Comparison of ENCODE assay signal across 9 cellular contexts in the genomic region with DNA sequence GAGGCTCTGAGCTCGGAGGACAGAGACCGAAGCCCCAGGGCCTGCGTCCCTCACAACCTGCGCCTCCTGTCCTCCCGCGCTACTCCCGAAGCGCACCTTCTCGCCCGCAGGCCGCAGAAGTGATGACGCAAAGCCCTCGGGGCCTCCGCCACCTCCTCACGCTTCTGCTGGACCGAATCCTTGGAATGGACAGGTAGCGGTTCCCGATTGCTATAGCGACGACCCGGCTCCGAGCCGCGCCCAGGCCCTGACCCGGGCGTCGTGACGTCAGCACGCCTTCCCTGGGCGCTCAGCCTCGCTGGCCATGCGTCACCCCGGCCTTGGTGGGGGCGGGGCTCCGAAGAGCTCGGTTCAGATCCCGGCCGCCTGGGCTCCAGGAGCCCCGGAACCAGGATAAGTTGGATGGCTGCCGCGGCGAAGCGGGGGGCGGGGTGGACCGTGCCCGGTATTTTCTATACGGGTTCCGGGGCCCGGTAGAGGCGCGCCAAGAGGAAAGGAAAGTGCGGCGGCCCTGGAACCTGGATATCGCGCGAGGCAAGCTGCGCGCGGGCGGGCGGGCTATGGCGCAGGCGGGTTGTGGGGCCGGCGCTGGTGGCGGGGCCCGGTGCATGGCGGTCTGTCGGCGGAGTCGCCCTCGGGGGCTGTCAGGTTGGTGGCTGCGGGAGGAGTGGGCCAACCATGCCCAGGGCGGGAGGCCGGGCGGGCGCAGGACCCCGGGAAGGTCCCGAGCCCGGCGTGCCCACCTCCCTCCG. TPM values are rescaled to one million over a fixed set of nuclear protein-coding genes. Genes with fewer than 3 reads are reported as not detected.
DNase-seq lines count a peak whose midpoint lies in the region; ATAC-seq, FAIRE-seq and TF ChIP-seq lines count a peak whose summit lies in the region.
"Had no signal": no experiment of that assay in that cellular context is flagged by ENCODE, and none has a peak within 500 bp of the region (broad histone marks: within the 10 kb centered on the region; RNA-seq: fewer than 3 reads in every experiment).

TSS of gene ZNF76 (plus strand) at position 542 of the 752 bp plus-strand sequence. CDS start 21,417 bp downstream, outside the sequence.

- intact Hi-C loops in kidney (cut with DNase I): no loop called here

- FAIRE-seq in kidney (lab: Jason Lieb, UNC): peak; percentile 21
- FAIRE-seq: colon had no signal

- peaks cover 5 to 12% of the 10 kb centered on the region in 2 donors for H3K4me1 ChIP-seq in kidney (ENCODE audit: control insufficient read depth in 1 of 2, insufficient read depth in 1 of 2, low read depth in 1 of 2, low read length in 2 of 2)

- H3K27ac ChIP-seq in kidney (ENCODE audit: low read depth in 2 of 2, low read length in 2 of 2): peak within 1 kb of the TSS; percentile 96

- ATAC-seq in GM19035 (IDR thresholded peaks at IDR 0.05; ENCODE audit: unreplicated experiment) (peak; percentile 89), HG03378 (IDR thresholded peaks at IDR 0.05; ENCODE audit: unreplicated experiment) (peak; percentile 59)

- no peaks in the 10 kb centered on the region for H3K36me3 ChIP-seq in kidney (ENCODE audit: control insufficient read depth in 1 of 2, insufficient read depth in 2 of 2, low read length in 2 of 2)

- peak within 1 kb of the TSS; percentile 86 to 95 for H3K9ac ChIP-seq in kidney (ENCODE audit: low read length in 2 of 2)

- H3K9me3 ChIP-seq in kidney (ENCODE audit: control insufficient read depth in 1 of 2, low read length in 2 of 2): no peaks in the 10 kb centered on the region

- DNase-seq in AG09319 (ENCODE audit: extremely low read depth, low read depth) (peak; percentile 92), NCI-H460 (ENCODE audit: extremely low read depth, low read depth) (peak; percentile 93), cerebellar nuclear complex (lab: John Stamatoyannopoulos, UW) (peak; percentile 79 to 89), kidney (peak; percentile 99)
- peak; percentile 90 for DNase-seq in activated CD4-positive, CD25-positive, alpha-beta regulatory T cell treated with anti-CD3 and anti-CD28 coated beads, Interleukin-2, amount 50 U/mL, for 72 hours
- peak; percentile 97 for DNase-seq in stimulated activated CD4-positive, alpha-beta T cell treated with anti-CD3 and anti-CD28 coated beads, Interleukin-15, amount 100 ng/mL, for 24 hours

- H3K4me3 ChIP-seq in kidney (ENCODE audit: low read length in 2 of 2): peak within 1 kb of the TSS; percentile 88 to 96

- TF ChIP-seq CTCF in AG09319 (IDR thresholded peaks at IDR 0.05; ENCODE audit: low read depth, low read length): no peak
- TF ChIP-seq CTCF in kidney (IDR thresholded peaks at IDR 0.05; ENCODE audit: borderline replicate concordance, extremely low read depth, insufficient read depth): peak; percentile 64

RNA-seq across cellular contexts. Expression of gene ZNF76, which starts in this region (rescaled TPM):
- 7.2 and 7.9 TPM in 2 replicates for total RNA-seq in NCI-H460 (2014; rRNA removed; shearing (Covaris generic))
- polyA plus RNA-seq in NCI-H460 (2014; cell fraction: nucleus; rRNA removed): 29.4 and 36.2 TPM in 2 replicates
- total RNA-seq in kidney: 49.2 TPM
- polyA plus RNA-seq in kidney (ENCODE audit: insufficient read depth, low read depth, low replicate concordance): 29.1 TPM

Comparison
In these comparisons a context has a peak if more than half of its experiments do, and no peak if none do; other contexts are left out.
1. Peak in every context shown above with its lines: DNase-seq, ATAC-seq, H3K4me3 ChIP-seq and H3K27ac ChIP-seq.